In genomic region chr4:183926950-183927349, GRCh38 we compare ENCODE assay signal across 2 cellular contexts.
TF ChIP-seq lines count a peak whose summit lies in the region.

No MANE protein-coding gene starts in this region.

TF ChIP-seq in liver, 16 proteins besides CTCF, POLR2A, EP300 and RAD21 (continued from another document):
- TF ChIP-seq EGR1 (IDR thresholded peaks at IDR 0.05; ENCODE audit: low read depth in 2 of 2) (no peak), SP1 (IDR thresholded peaks at IDR 0.05) (peak; percentile 41), FOXA1 (IDR thresholded peaks at IDR 0.05) (peak; percentile 21), JUND (IDR thresholded peaks at IDR 0.05) (peak in 1 of 2 donors; percentile 19), ZBTB33 (IDR thresholded peaks at IDR 0.05) (peak; percentile 40), MAX (IDR thresholded peaks at IDR 0.05) (peak; percentile 62), NR2F2 (IDR thresholded peaks at IDR 0.05) (no peak), HNF4A (conservative IDR thresholded peaks at IDR 0.05) (peak; percentile 9 to 27), YY1 (IDR thresholded peaks at IDR 0.05) (peak; percentile 28), GABPA (IDR thresholded peaks at IDR 0.05 in 1 of 2, conservative IDR thresholded peaks at IDR 0.05 in 1 of 2) (no peak), TAF1 (conservative IDR thresholded peaks at IDR 0.05) (no peak), FOXA2 (IDR thresholded peaks at IDR 0.05) (peak; percentile 30), HNF4G (IDR thresholded peaks at IDR 0.05) (no peak)
- TF ChIP-seq, protein P1, sequence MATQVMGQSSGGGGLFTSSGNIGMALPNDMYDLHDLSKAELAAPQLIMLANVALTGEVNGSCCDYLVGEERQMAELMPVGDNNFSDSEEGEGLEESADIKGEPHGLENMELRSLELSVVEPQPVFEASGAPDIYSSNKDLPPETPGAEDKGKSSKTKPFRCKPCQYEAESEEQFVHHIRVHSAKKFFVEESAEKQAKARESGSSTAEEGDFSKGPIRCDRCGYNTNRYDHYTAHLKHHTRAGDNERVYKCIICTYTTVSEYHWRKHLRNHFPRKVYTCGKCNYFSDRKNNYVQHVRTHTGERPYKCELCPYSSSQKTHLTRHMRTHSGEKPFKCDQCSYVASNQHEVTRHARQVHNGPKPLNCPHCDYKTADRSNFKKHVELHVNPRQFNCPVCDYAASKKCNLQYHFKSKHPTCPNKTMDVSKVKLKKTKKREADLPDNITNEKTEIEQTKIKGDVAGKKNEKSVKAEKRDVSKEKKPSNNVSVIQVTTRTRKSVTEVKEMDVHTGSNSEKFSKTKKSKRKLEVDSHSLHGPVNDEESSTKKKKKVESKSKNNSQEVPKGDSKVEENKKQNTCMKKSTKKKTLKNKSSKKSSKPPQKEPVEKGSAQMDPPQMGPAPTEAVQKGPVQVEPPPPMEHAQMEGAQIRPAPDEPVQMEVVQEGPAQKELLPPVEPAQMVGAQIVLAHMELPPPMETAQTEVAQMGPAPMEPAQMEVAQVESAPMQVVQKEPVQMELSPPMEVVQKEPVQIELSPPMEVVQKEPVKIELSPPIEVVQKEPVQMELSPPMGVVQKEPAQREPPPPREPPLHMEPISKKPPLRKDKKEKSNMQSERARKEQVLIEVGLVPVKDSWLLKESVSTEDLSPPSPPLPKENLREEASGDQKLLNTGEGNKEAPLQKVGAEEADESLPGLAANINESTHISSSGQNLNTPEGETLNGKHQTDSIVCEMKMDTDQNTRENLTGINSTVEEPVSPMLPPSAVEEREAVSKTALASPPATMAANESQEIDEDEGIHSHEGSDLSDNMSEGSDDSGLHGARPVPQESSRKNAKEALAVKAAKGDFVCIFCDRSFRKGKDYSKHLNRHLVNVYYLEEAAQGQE (IDR thresholded peaks at IDR 0.05) = no peak
TF ChIP-seq in liver: peak in this region for 9.

TF ChIP-seq in HepG2, 621 proteins besides CTCF, POLR2A, EP300 and RAD21 (continued from another document):
- TF ChIP-seq HBP1 (CRISPR knock-in tag; IDR thresholded peaks at IDR 0.05; ENCODE audit: low read depth) = no peak
